ENCODE assay signal across 8 cellular contexts in genomic region chr22:21726650-21727049, GRCh38. TPM values are rescaled to one million over a fixed set of nuclear protein-coding genes. Genes with fewer than 3 reads are reported as not detected.
DNase-seq lines count a peak whose midpoint lies in the region; ATAC-seq and TF ChIP-seq lines count a peak whose summit lies in the region.

No MANE protein-coding gene starts in this region.

- H3K9me2 ChIP-seq in OCI-LY1 (ENCODE audit: low read depth, low read length) = no peaks in the 10 kb centered on the region

- H3K27me3 Mint-ChIP-seq in chondrocyte (ENCODE audit: low read depth) = no peaks in the 10 kb centered on the region

- H3K36me3 ChIP-seq in OCI-LY1 (ENCODE audit: insufficient read depth, low read length) = no peaks in the 10 kb centered on the region

- H3K4me3 Mint-ChIP-seq in chondrocyte (ENCODE audit: unreplicated experiment) = no peak overlapping the region

- H2AFZ ChIP-seq in OCI-LY1 (ENCODE audit: low read length) = no peak overlapping the region

- no peak for ATAC-seq in Right ventricle myocardium superior (ENCODE audit: poor library complexity)
- ATAC-seq in Right ventricle myocardium inferior = no peak
- no peak for ATAC-seq in HG03097 (IDR thresholded peaks at IDR 0.05; ENCODE audit: low FRiP score, unreplicated experiment)

- no peaks in the 10 kb centered on the region for H4K20me1 ChIP-seq in OCI-LY1 (ENCODE audit: insufficient read depth, low read length)

- intact Hi-C loops in Right ventricle myocardium superior (cut with DNase I) (no loop called here), Right ventricle myocardium inferior (cut with DNase I) (no loop called here)

- H3K4me2 ChIP-seq in OCI-LY1 (ENCODE audit: low read length) = no peak overlapping the region

- no peaks in the 10 kb centered on the region for H3K9me3 ChIP-seq in OCI-LY1 (ENCODE audit: low read length)

- H3K36me3 Mint-ChIP-seq in chondrocyte (ENCODE audit: low read depth) = no peaks in the 10 kb centered on the region

- H3K9ac ChIP-seq in OCI-LY1 (ENCODE audit: low read length) = no peak overlapping the region

- H3K9me3 Mint-ChIP-seq in chondrocyte (ENCODE audit: low read depth) = no peaks in the 10 kb centered on the region

- no peaks in the 10 kb centered on the region for H3K27me3 ChIP-seq in OCI-LY1 (ENCODE audit: insufficient read depth, low read length)

- H3F3A ChIP-seq in OCI-LY1 (ENCODE audit: insufficient read depth, low read length) = no peaks in the 10 kb centered on the region

- no peak overlapping the region for H3K27ac ChIP-seq in OCI-LY1 (ENCODE audit: low read depth, low read length, poor library complexity, severe bottlenecking)

- peak; percentile 27 for DNase-seq in Right ventricle myocardium superior
- DNase-seq in Right ventricle myocardium inferior (ENCODE audit: missing footprints) = no peak
- no peak for DNase-seq in chondrocyte (ENCODE audit: low spot score)
- DNase-seq in stimulated activated CD4-positive, alpha-beta T cell treated with anti-CD3 and anti-CD28 coated beads, Interleukin-1b, Interleukin-23, amount 100 ng/mL, for 48 hours = peak; percentile 43
- DNase-seq in AG08395 (ENCODE audit: low spot score) = no peak
- DNase-seq in GM03348 (ENCODE audit: low spot score) = no peak

- H3K4me1 ChIP-seq in OCI-LY1 (ENCODE audit: insufficient read depth, low read length, severe bottlenecking) = peaks cover 35% of the 10 kb centered on the region

- no peaks in the 10 kb centered on the region for H3K79me2 ChIP-seq in OCI-LY1 (ENCODE audit: insufficient read depth, low read length)

- H3K4me1 Mint-ChIP-seq in chondrocyte (ENCODE audit: low read depth) = no peaks in the 10 kb centered on the region

- H3K27ac Mint-ChIP-seq in chondrocyte (ENCODE audit: unreplicated experiment) = no peak overlapping the region

- H3K4me3 ChIP-seq in OCI-LY1 (ENCODE audit: low read depth, low read length, poor library complexity, severe bottlenecking) = no peak overlapping the region

- TF ChIP-seq CTCF in OCI-LY1 (IDR thresholded peaks at IDR 0.05; ENCODE audit: low read length) (peak; percentile 64), chondrocyte (IDR thresholded peaks at IDR 0.05) (peak; percentile 68)

RNA-seq across cellular contexts. Expression of gene YPEL1, which starts 8.9 kb away (rescaled TPM):
- 3.1 TPM for total RNA-seq in Right ventricle myocardium superior
- total RNA-seq in Right ventricle myocardium inferior = 4.4 TPM
- 2.6 to 6.0 TPM (median 5.4 TPM) in 3 replicates for total RNA-seq in chondrocyte

Comparison
In these comparisons a context has a peak if more than half of its experiments do, and no peak if none do; other contexts are left out.
1. DNase-seq: peak in Right ventricle myocardium superior (single experiment) and stimulated activated CD4-positive, alpha-beta T cell treated with anti-CD3 and anti-CD28 coated beads, Interleukin-1b, Interleukin-23, amount 100 ng/mL, for 48 hours (single experiment); none in Right ventricle myocardium inferior (single experiment), chondrocyte (single experiment), AG08395 (single experiment) and GM03348 (single experiment).